8 cellular contexts compared by ENCODE assay signal in the genomic region with DNA sequence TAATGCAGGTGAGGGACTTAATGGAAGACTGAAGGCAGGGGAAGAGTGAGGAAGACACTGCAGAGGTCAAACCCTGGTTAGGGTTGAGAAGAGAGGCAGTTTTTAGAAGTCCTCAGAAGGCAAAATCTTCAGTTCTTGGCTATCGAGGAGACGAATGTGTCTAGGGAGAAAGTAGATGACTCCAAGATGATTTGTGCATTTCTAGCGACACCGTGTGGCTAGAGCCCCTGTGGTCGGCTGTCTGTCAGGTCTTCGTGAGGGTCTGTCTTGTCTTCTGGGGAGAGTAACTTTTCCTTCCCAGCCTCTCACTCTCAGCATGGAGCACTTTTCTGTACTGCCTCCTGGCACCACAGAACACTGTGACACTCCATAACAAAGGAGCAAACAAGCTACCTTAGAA.
A peak's percentile ranks its signal among the peaks of the same experiment; 100 is the strongest.
DNase-seq lines count a peak whose midpoint lies in the region; ATAC-seq and TF ChIP-seq lines count a peak whose summit lies in the region.

No MANE protein-coding gene starts in this region.

- CTCF ChIA-PET in OCI-LY7 (lab: Charles Lee; ENCODE audit: unreplicated experiment): no interaction called here

- no peak overlapping the region for H3K27ac ChIP-seq in OCI-LY7 (ENCODE audit: low read depth, low read length, poor library complexity, severe bottlenecking)

- no peaks in the 10 kb centered on the region for H3K79me2 ChIP-seq in OCI-LY7 (ENCODE audit: insufficient read depth, low read depth, low read length)

- TF ChIP-seq CTCF in OCI-LY7 (conservative IDR thresholded peaks at IDR 0.05; ENCODE audit: low read length) (peak; percentile 66), epithelial cell of proximal tubule (conservative IDR thresholded peaks at IDR 0.05; ENCODE audit: low read depth, low read length) (peak; percentile 61)

- no peak overlapping the region for H3K4me2 ChIP-seq in OCI-LY7 (ENCODE audit: low read length)

- no peaks in the 10 kb centered on the region for H3K9me3 ChIP-seq in OCI-LY7 (ENCODE audit: low read length)

- peak; percentile 4 for DNase-seq in COLO668 (lab: John Stamatoyannopoulos, UW; ENCODE audit: unreplicated experiment)
- peak; percentile 43 for DNase-seq in OCI-LY7 (ENCODE audit: low spot score)
- no peak for DNase-seq in epithelial cell of proximal tubule (ENCODE audit: low read depth)
- peak; percentile 9 for DNase-seq in skeletal muscle cell (ENCODE audit: low read depth)
- DNase-seq in COR-L47 (lab: John Stamatoyannopoulos, UW): no peak

- no peaks in the 10 kb centered on the region for H3K9me2 ChIP-seq in OCI-LY7 (ENCODE audit: insufficient read depth, low read length)

- intact Hi-C loops in OCI-LY7 (cut with micrococcal nuclease; ENCODE audit: unreplicated experiment): loop anchor here (2.0 kb wide), 1 partner anchor 270 kb away; no protein-coding TSS in a partner anchor

- ATAC-seq in GM19043 (IDR thresholded peaks at IDR 0.05; ENCODE audit: low read depth, unreplicated experiment): peak; percentile 63
- ATAC-seq in HG02981 (IDR thresholded peaks at IDR 0.05; ENCODE audit: unreplicated experiment): no peak
- ATAC-seq in HG03378 (IDR thresholded peaks at IDR 0.05; ENCODE audit: unreplicated experiment): no peak

- no peak overlapping the region for H2AFZ ChIP-seq in OCI-LY7 (ENCODE audit: low read length)

- H3K4me1 ChIP-seq in OCI-LY7 (ENCODE audit: insufficient read depth, low read length, poor library complexity, severe bottlenecking): no peaks in the 10 kb centered on the region

- H4K20me1 ChIP-seq in OCI-LY7 (ENCODE audit: insufficient read depth, low read length): no peaks in the 10 kb centered on the region

- no TSS peak for BruUV-seq in OCI-LY7 (replicated peaks; lab: Mats Ljungman, UMichigan)

- H3K36me3 ChIP-seq in OCI-LY7 (ENCODE audit: insufficient read depth, low read length): no peaks in the 10 kb centered on the region

- H3K4me3 ChIP-seq in OCI-LY7 (ENCODE audit: low read depth, low read length, poor library complexity, severe bottlenecking): no peak overlapping the region
- H3K4me3 ChIP-seq in epithelial cell of proximal tubule (ENCODE audit: low read depth, low read length): no peak overlapping the region
- H3K4me3 ChIP-seq in skeletal muscle cell (ENCODE audit: low read depth, low read length): no peak overlapping the region

- POLR2A ChIA-PET in OCI-LY7 (lab: Charles Lee): interaction anchor here (0.5 to 0.6 kb wide), 2 partner anchors 196 to 855 kb away, joined by 3 read pairs; no protein-coding TSS in a partner anchor

Comparison
In these comparisons a context has a peak if more than half of its experiments do, and no peak if none do; other contexts are left out.
1. DNase-seq: peak in COLO668 (single experiment), OCI-LY7 (single experiment) and skeletal muscle cell (single experiment); none in epithelial cell of proximal tubule (single experiment) and COR-L47 (single experiment).